ENCODE assay signal across 15 cellular contexts in the genomic region with DNA sequence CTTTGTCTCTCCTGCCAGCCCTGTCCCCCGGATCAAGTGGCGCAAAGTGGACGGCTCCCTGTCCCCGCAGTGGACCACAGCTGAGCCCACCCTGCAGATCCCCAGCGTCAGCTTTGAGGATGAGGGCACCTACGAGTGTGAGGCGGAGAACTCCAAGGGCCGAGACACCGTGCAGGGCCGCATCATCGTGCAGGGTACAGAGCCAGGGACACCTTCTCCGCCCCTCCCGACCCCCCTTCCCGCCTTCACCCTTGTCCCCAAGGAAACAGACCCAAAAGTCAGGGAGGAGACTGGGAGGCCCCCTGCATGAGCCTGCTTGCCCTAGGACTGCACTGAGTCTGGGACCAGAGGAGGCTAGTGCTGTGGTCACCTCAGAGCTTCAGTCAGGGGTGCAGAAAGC. TPM values are rescaled to one million over a fixed set of nuclear protein-coding genes. Genes with fewer than 3 reads are reported as not detected.
DNase-seq lines count a peak whose midpoint lies in the region; ATAC-seq, FAIRE-seq and TF ChIP-seq lines count a peak whose summit lies in the region.
"Had no signal": no experiment of that assay in that cellular context is flagged by ENCODE, and none has a peak within 500 bp of the region (broad histone marks: within the 10 kb centered on the region; RNA-seq: fewer than 3 reads in every experiment).

No MANE protein-coding gene starts in this region.

- H3K27ac ChIP-seq in right atrium auricular region: no peak overlapping the region
- no peak overlapping the region for H3K27ac ChIP-seq in HepG2 (ENCODE audit: extremely low read length, insufficient read depth, low read length)
- H3K27ac ChIP-seq in substantia nigra (ENCODE audit: low read depth, low read length, poor library complexity, severe bottlenecking): peak overlapping the region; percentile 74
- H3K27ac ChIP-seq: coronary artery, PC-9, SJSA1 had no signal

- 33% methylated on average over 9 of the region's 14 CpGs for WGBS in HepG2 (ENCODE audit: low lambda C conversion rate)

- ATAC-seq in Right ventricle myocardium superior (ENCODE audit: poor library complexity) (peak; percentile 31), HepG2 (peak; percentile 28)
- ATAC-seq in activated T-helper 17 cell treated with anti-CD3 and anti-CD28 coated beads, Interleukin-2, amount 50 U/mL, for 72 hours (replicated peaks): peak; percentile 16

- H3K9me3 ChIP-seq in right atrium auricular region (no peaks in the 10 kb centered on the region), HepG2 (ENCODE audit: low read length) (no peaks in the 10 kb centered on the region)
- H3K9me3 ChIP-seq: SJSA1 had no signal

- H3K36me3 Mint-ChIP-seq in activated T-helper 17 cell treated with anti-CD3 and anti-CD28 coated beads, Interleukin-2, amount 50 U/mL, for 72 hours (ENCODE audit: low read depth): no peaks in the 10 kb centered on the region
- H3K36me3 Mint-ChIP-seq: activated naive CD8-positive, alpha-beta T cell; CD14-positive monocyte had no signal

- no peak for DNase-seq in Right ventricle myocardium superior
- DNase-seq in right atrium auricular region (ENCODE audit: low spot score): no peak
- no peak for DNase-seq in HepG2 (ENCODE audit: low spot score)
- no peak for DNase-seq in substantia nigra (lab: John Stamatoyannopoulos, UW)
- DNase-seq in SKM-1 treated with dmso at 0.1 percent for 144 hours (lab: John Stamatoyannopoulos, UW; ENCODE audit: unreplicated experiment): no peak
- DNase-seq in NCI-H187 (lab: John Stamatoyannopoulos, UW): no peak
- no peak for DNase-seq in NK-92 treated with Interleukin-12 subunit alpha and Interleukin-12 subunit beta, amount 100 ng/mL, for 24 hours (lab: John Stamatoyannopoulos, UW)

- TF ChIP-seq CTCF in right atrium auricular region (IDR thresholded peaks at IDR 0.05) (no peak), HepG2 (CRISPR knock-in tag; IDR thresholded peaks at IDR 0.05) (no peak)

- BruUV-seq in HepG2 (replicated peaks; lab: Mats Ljungman, UMichigan): no TSS peak

- H3K9me3 Mint-ChIP-seq in activated T-helper 17 cell treated with anti-CD3 and anti-CD28 coated beads, Interleukin-2, amount 50 U/mL, for 72 hours: no peaks in the 10 kb centered on the region
- H3K9me3 Mint-ChIP-seq: activated B cell treated with CpG ODN at 0.5 μM for 24 hours, CD14-positive monocyte had no signal

- no peak for TF ChIP-seq EP300 in HepG2 (IDR thresholded peaks at IDR 0.05; ENCODE audit: low read depth in 2 of 2, low read length in 2 of 2)
- no peak for TF ChIP-seq EP300 in HepG2 (CRISPR knock-in tag; IDR thresholded peaks at IDR 0.05; ENCODE audit: borderline replicate concordance)

- no peak overlapping the region for H3K4me3 Mint-ChIP-seq in activated T-helper 17 cell treated with anti-CD3 and anti-CD28 coated beads, Interleukin-2, amount 50 U/mL, for 72 hours
- H3K4me3 Mint-ChIP-seq: activated naive CD8-positive, alpha-beta T cell; CD14-positive monocyte had no signal

- POLR2A ChIA-PET in HepG2 (lab: Yijun Ruan, JAX): no interaction called here

- H4K20me1 ChIP-seq in HepG2 (ENCODE audit: insufficient read depth, low read length): no peaks in the 10 kb centered on the region

- H3K4me3 ChIP-seq in right atrium auricular region: no peak overlapping the region
- no peak overlapping the region for H3K4me3 ChIP-seq in HepG2 (replicated peaks in 1 of 3; ENCODE audit: insufficient read depth in 1 of 3, low read depth in 2 of 3, low read length in 3 of 3)
- H3K4me3 ChIP-seq: coronary artery, PC-9, SJSA1 had no signal

- H3K79me2 ChIP-seq in HepG2 (ENCODE audit: insufficient read depth, low read length): no peaks in the 10 kb centered on the region

- no peaks in the 10 kb centered on the region for H3K27me3 Mint-ChIP-seq in activated T-helper 17 cell treated with anti-CD3 and anti-CD28 coated beads, Interleukin-2, amount 50 U/mL, for 72 hours
- H3K27me3 Mint-ChIP-seq: activated B cell treated with CpG ODN at 0.5 μM for 24 hours; activated naive CD8-positive, alpha-beta T cell had no signal

- no peaks in the 10 kb centered on the region for H3K36me3 ChIP-seq in right atrium auricular region
- H3K36me3 ChIP-seq in HepG2 (replicated peaks in 1 of 2; ENCODE audit: control insufficient read depth in 1 of 2, insufficient read depth in 2 of 2, low read length in 2 of 2): no peaks in the 10 kb centered on the region
- H3K36me3 ChIP-seq: SJSA1 had no signal

- FAIRE-seq in HepG2 (lab: Jason Lieb, UNC): no peak

- H3K27me3 ChIP-seq in right atrium auricular region: no peaks in the 10 kb centered on the region
- peaks cover 1 to 47% of the 10 kb centered on the region in 2 experiments; a peak in 3 of 5 replicates for H3K27me3 ChIP-seq in HepG2 (ENCODE audit: control insufficient read depth in 1 of 2, insufficient read depth in 2 of 2, low read length in 2 of 2)

- in situ Hi-C loops in HepG2 (cut with HindIII; ENCODE audit: extremely low pct_ligation_motif_present, low pct_unique_long_range_greater_than_20kb): loop anchor here (5.0 to 10.0 kb wide), 2 partner anchors 84 to 194 kb away; no protein-coding TSS in a partner anchor

- no peaks in the 10 kb centered on the region for H3K4me1 Mint-ChIP-seq in activated T-helper 17 cell treated with anti-CD3 and anti-CD28 coated beads, Interleukin-2, amount 50 U/mL, for 72 hours
- H3K4me1 Mint-ChIP-seq: activated B cell treated with CpG ODN at 0.5 μM for 24 hours, CD14-positive monocyte had no signal

- no peak for TF ChIP-seq RAD21 in HepG2 (CRISPR knock-in tag; IDR thresholded peaks at IDR 0.05)

- H3K4me1 ChIP-seq in right atrium auricular region: peaks cover 0 to 8% of the 10 kb centered on the region in 2 donors
- H3K4me1 ChIP-seq in HepG2 (ENCODE audit: insufficient read depth, low read length): no peaks in the 10 kb centered on the region
- H3K4me1 ChIP-seq: SJSA1 had no signal

- intact Hi-C loops in Right ventricle myocardium superior (cut with DNase I): loop anchor here (2.0 kb wide), 1 partner anchor 70 kb away; no protein-coding TSS in a partner anchor
- intact Hi-C loops in HepG2 (cut with micrococcal nuclease; ENCODE audit: unreplicated experiment): loop anchor here (1.0 to 2.0 kb wide), 2 partner anchors 72 to 196 kb away; no protein-coding TSS in a partner anchor

- CTCF ChIA-PET in HepG2 (lab: Yijun Ruan, JAX; ENCODE audit: low intra/inter-chr PET ratio, low total read pairs): interaction anchor here (1.0 to 4.2 kb wide), 3 partner anchors 72 to 85 kb away, joined by 3 to 41 read pairs (median 14); no protein-coding TSS in a partner anchor

- H3K4me2 ChIP-seq in HepG2 (ENCODE audit: low read depth, low read length): no peak overlapping the region
- H3K4me2 ChIP-seq: PC-9 had no signal

- no peak for TF ChIP-seq POLR2A in HepG2 (IDR thresholded peaks at IDR 0.05; ENCODE audit: insufficient read depth in 1 of 2, low read depth in 2 of 2, low read length in 2 of 2)

- H3K27ac Mint-ChIP-seq in activated T-helper 17 cell treated with anti-CD3 and anti-CD28 coated beads, Interleukin-2, amount 50 U/mL, for 72 hours: no peak overlapping the region
- H3K27ac Mint-ChIP-seq: activated B cell treated with CpG ODN at 0.5 μM for 24 hours; activated naive CD8-positive, alpha-beta T cell; CD14-positive monocyte had no signal

- no peak overlapping the region for H2AFZ ChIP-seq in HepG2 (ENCODE audit: low read length)
- H2AFZ ChIP-seq: PC-9 had no signal

- no peak overlapping the region for H3K9ac ChIP-seq in HepG2 (ENCODE audit: insufficient read depth, low read depth, low read length)

RNA-seq across cellular contexts. Expression of gene CNTN2, which starts 18.2 kb away (rescaled TPM):
- 0.38 TPM for total RNA-seq in Right ventricle myocardium superior
- total RNA-seq in right atrium auricular region: under 1 TPM; 0.41 to 0.67 TPM
- total RNA-seq in activated T-helper 17 cell treated with anti-CD3 and anti-CD28 coated beads, Interleukin-2, amount 50 U/mL, for 72 hours: not detected
- total RNA-seq in HepG2 (2016; rRNA removed; fragmentation: Illumina TruSeq; extraction: Trizol): not detected in 2 replicates
- not detected in 2 replicates for total RNA-seq in HepG2 (2016; cell fraction: cytosol; rRNA removed; fragmentation: Illumina TruSeq; extraction: Trizol; ENCODE audit: low read depth)
- total RNA-seq in HepG2 (2016; cell fraction: insoluble cytoplasmic fraction; rRNA removed; fragmentation: Illumina TruSeq; extraction: Trizol): not detected in 2 replicates
- total RNA-seq in HepG2 (2016; cell fraction: membrane; rRNA removed; fragmentation: Illumina TruSeq; extraction: Trizol): not detected in 2 replicates
- total RNA-seq in HepG2 (2016; cell fraction: nucleus; rRNA removed; fragmentation: Illumina TruSeq; extraction: Trizol): not detected in 2 replicates
- not detected in 2 replicates for polyA plus RNA-seq in HepG2 (2011; rRNA removed)
- polyA plus RNA-seq in HepG2 (2011; cell fraction: cytosol; rRNA removed): not detected in 2 replicates
- polyA plus RNA-seq in HepG2 (2011; cell fraction: nucleus; rRNA removed): not detected in 2 replicates
- not detected in 2 replicates for polyA plus RNA-seq in HepG2 (2012)
- polyA plus RNA-seq in HepG2 (2016; cell fraction: cytosol; fragmentation: Illumina TruSeq; extraction: Trizol; ENCODE audit: low read depth): not detected in 2 replicates
- polyA plus RNA-seq in HepG2 (2016; cell fraction: insoluble cytoplasmic fraction; fragmentation: Illumina TruSeq; extraction: Trizol; ENCODE audit: low read depth): not detected in 2 replicates
- not detected in 2 replicates for polyA plus RNA-seq in HepG2 (2016; cell fraction: membrane; fragmentation: Illumina TruSeq; extraction: Trizol; ENCODE audit: low read depth)
- polyA plus RNA-seq in HepG2 (2016; cell fraction: nucleus; fragmentation: Illumina TruSeq; extraction: Trizol; ENCODE audit: insufficient read depth, low read depth): not detected in 2 replicates
- not detected in 2 replicates for polyA minus RNA-seq in HepG2 (2011; rRNA and poly(A)+ RNA removed; ENCODE audit: low replicate concordance)
- not detected in 2 replicates for polyA minus RNA-seq in HepG2 (2011; cell fraction: cytosol; rRNA and poly(A)+ RNA removed)
- polyA minus RNA-seq in HepG2 (2011; cell fraction: nucleus; rRNA and poly(A)+ RNA removed): not detected in 2 replicates
- total RNA-seq: activated B cell treated with CpG ODN at 0.5 μM for 24 hours, glomerular endothelial cell, PC-9, SJSA1 had no signal
- polyA plus RNA-seq: CD14-positive monocyte had no signal

RNA-seq across cellular contexts. Expression of gene TMEM81, which starts 23.0 kb away (rescaled TPM):
- total RNA-seq in Right ventricle myocardium superior (2.7 TPM), right atrium auricular region (1 to 10 TPM; 2.4 to 2.9 TPM), HepG2 (2016; rRNA removed; fragmentation: Illumina TruSeq; extraction: Trizol) (1.1 and 1.9 TPM in 2 replicates)
- total RNA-seq in activated T-helper 17 cell treated with anti-CD3 and anti-CD28 coated beads, Interleukin-2, amount 50 U/mL, for 72 hours: 1 to 10 TPM; 3.1 to 3.9 TPM
- 0.30 TPM in 1 of 2 replicates, not detected in the other for total RNA-seq in HepG2 (2016; cell fraction: cytosol; rRNA removed; fragmentation: Illumina TruSeq; extraction: Trizol; ENCODE audit: low read depth)
- 1.5 and 2.0 TPM in 2 replicates for total RNA-seq in HepG2 (2016; cell fraction: insoluble cytoplasmic fraction; rRNA removed; fragmentation: Illumina TruSeq; extraction: Trizol)
- 0.56 and 0.72 TPM in 2 replicates for total RNA-seq in HepG2 (2016; cell fraction: membrane; rRNA removed; fragmentation: Illumina TruSeq; extraction: Trizol)
- 1.6 and 1.8 TPM in 2 replicates for total RNA-seq in HepG2 (2016; cell fraction: nucleus; rRNA removed; fragmentation: Illumina TruSeq; extraction: Trizol)
- polyA plus RNA-seq in HepG2 (2011; rRNA removed): 1.1 and 1.3 TPM in 2 replicates
- 0.79 and 1.5 TPM in 2 replicates for polyA plus RNA-seq in HepG2 (2011; cell fraction: cytosol; rRNA removed)
- 0.96 and 1.2 TPM in 2 replicates for polyA plus RNA-seq in HepG2 (2011; cell fraction: nucleus; rRNA removed)
- 0.86 and 2.4 TPM in 2 replicates for polyA plus RNA-seq in HepG2 (2012)
- 0.16 and 0.29 TPM in 2 replicates for polyA plus RNA-seq in HepG2 (2016; cell fraction: cytosol; fragmentation: Illumina TruSeq; extraction: Trizol; ENCODE audit: low read depth)
- polyA plus RNA-seq in HepG2 (2016; cell fraction: insoluble cytoplasmic fraction; fragmentation: Illumina TruSeq; extraction: Trizol; ENCODE audit: low read depth): 1.5 and 1.7 TPM in 2 replicates
- polyA plus RNA-seq in HepG2 (2016; cell fraction: membrane; fragmentation: Illumina TruSeq; extraction: Trizol; ENCODE audit: low read depth): 0.36 and 0.65 TPM in 2 replicates
- polyA plus RNA-seq in HepG2 (2016; cell fraction: nucleus; fragmentation: Illumina TruSeq; extraction: Trizol; ENCODE audit: insufficient read depth, low read depth): 1.5 and 2.9 TPM in 2 replicates
- 3.0 and 5.1 TPM in 2 replicates for polyA minus RNA-seq in HepG2 (2011; rRNA and poly(A)+ RNA removed; ENCODE audit: low replicate concordance)
- 1.1 and 1.5 TPM in 2 replicates for polyA minus RNA-seq in HepG2 (2011; cell fraction: cytosol; rRNA and poly(A)+ RNA removed)
- polyA minus RNA-seq in HepG2 (2011; cell fraction: nucleus; rRNA and poly(A)+ RNA removed): 5.2 and 6.3 TPM in 2 replicates
